In the genomic region with DNA sequence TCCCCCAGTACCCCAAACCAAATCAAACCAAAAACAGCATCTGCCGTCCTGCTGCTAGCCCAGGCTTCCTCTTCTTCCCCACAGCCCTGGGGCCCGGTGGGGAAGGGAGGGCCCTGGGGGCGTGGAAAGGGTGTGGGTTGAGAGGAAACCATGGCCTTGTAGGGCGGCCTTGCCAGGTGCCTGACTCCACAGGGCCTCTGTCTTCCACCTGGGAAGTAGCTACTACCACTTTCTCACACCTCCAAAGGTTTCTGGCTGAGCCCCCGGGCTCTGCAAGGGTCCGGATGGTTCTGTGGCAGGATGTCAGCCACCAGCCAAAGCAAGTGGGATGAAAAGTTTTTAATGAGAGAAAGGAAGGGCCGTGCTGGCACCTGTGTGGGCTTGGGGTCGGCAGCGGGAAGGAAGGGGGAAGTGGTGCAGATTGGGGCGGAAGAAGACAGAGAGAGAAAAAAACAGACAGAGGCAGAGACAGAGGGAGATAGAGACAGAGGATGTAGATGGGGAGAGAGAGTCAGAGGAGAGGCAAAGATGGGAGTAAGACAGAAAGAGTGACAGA, we compare ENCODE assay signal across 9 cellular contexts. TPM values are rescaled to one million over a fixed set of nuclear protein-coding genes. Genes with fewer than 3 reads are reported as not detected.
A peak's percentile ranks its signal among the peaks of the same experiment; 100 is the strongest.
DNase-seq lines count a peak whose midpoint lies in the region; ATAC-seq and TF ChIP-seq lines count a peak whose summit lies in the region.
"Had no signal": no experiment of that assay in that cellular context is flagged by ENCODE, and none has a peak within 500 bp of the region (broad histone marks: within the 10 kb centered on the region; RNA-seq: fewer than 3 reads in every experiment).

No MANE protein-coding gene starts in this region.

- 6% methylated on average over 10 of the region's 10 CpGs for WGBS in thymus

- CTCF ChIA-PET in activated B cell treated with CpG ODN at 0.5 μM for 24 hours (lab: Charles Lee) = interaction anchor here (0.6 to 1.5 kb wide), 2 partner anchors 68 to 76 kb away, joined by 4 read pairs; no protein-coding TSS in a partner anchor

- peaks cover 42% of the 10 kb centered on the region for H3K4me1 Mint-ChIP-seq in activated B cell treated with CpG ODN at 0.5 μM for 24 hours

- peak overlapping the region; percentile 68 for H3K27ac ChIP-seq in thymus (ENCODE audit: low read depth)

- H3K4me3 Mint-ChIP-seq in activated B cell treated with CpG ODN at 0.5 μM for 24 hours = peak overlapping the region; percentile 70

- peaks cover 4% of the 10 kb centered on the region for H3K36me3 ChIP-seq in thymus (ENCODE audit: control insufficient read depth, insufficient read depth)

- peak overlapping the region; percentile 89 for H3K27ac Mint-ChIP-seq in activated B cell treated with CpG ODN at 0.5 μM for 24 hours

- POLR2A ChIA-PET in activated B cell treated with CpG ODN at 0.5 μM for 24 hours (lab: Charles Lee) = interaction anchor here (1.3 kb wide), 2 partner anchors 67 to 96 kb away, joined by 3 to 4 read pairs; partner anchors contain the start of genes HPS4 and TFIP11

- TF ChIP-seq CTCF in GM12865 (IDR thresholded peaks at IDR 0.05; ENCODE audit: insufficient read depth, low read depth, low read length, missing control alignments) (no peak), activated B cell treated with CpG ODN at 0.5 μM for 24 hours (IDR thresholded peaks at IDR 0.05) (no peak)

- H3K4me3 ChIP-seq in GM12865 (ENCODE audit: low read depth, low read length) (peak overlapping the region; percentile 27), thymus (ENCODE audit: low read length) (no peak overlapping the region)

- no peaks in the 10 kb centered on the region for H3K27me3 Mint-ChIP-seq in activated B cell treated with CpG ODN at 0.5 μM for 24 hours

- peaks cover 14% of the 10 kb centered on the region for H3K4me1 ChIP-seq in thymus (ENCODE audit: control insufficient read depth, insufficient read depth, low read length)

- no peaks in the 10 kb centered on the region for H3K9me3 ChIP-seq in thymus (ENCODE audit: control insufficient read depth)

- ATAC-seq in HG03025 (IDR thresholded peaks at IDR 0.05; ENCODE audit: low FRiP score, unreplicated experiment) = peak; percentile 53
- ATAC-seq in activated B cell treated with CpG ODN at 0.5 μM for 24 hours (ENCODE audit: low read depth) = peak; percentile 91
- ATAC-seq in HG02938 (IDR thresholded peaks at IDR 0.05; ENCODE audit: unreplicated experiment) = no peak

- no peaks in the 10 kb centered on the region for H3K9me3 Mint-ChIP-seq in activated B cell treated with CpG ODN at 0.5 μM for 24 hours

- no peak for TF ChIP-seq POLR2A in erythroblast (IDR thresholded peaks at IDR 0.05; ENCODE audit: low read length)

- no peaks in the 10 kb centered on the region for H3K27me3 ChIP-seq in thymus (ENCODE audit: control insufficient read depth, insufficient read depth)

- DNase-seq in GM12865 (ENCODE audit: low read depth) = peak; percentile 73
- peak; percentile 56 for DNase-seq in activated B cell treated with CpG ODN at 0.5 μM for 24 hours
- DNase-seq in erythroblast (lab: John Stamatoyannopoulos, UW) = peak; percentile 16 to 36
- DNase-seq in NCI-H2227 treated with DMSO at 0.1 percent for 48 hours (lab: John Stamatoyannopoulos, UW) = no peak
- DNase-seq in HCEC 1CT = no peak

- intact Hi-C loops in activated B cell treated with CpG ODN at 0.5 μM for 24 hours (cut with micrococcal nuclease) = loop anchor here (1.0 kb wide), 1 partner anchor 11 kb away; the partner anchor contains the start of gene TPST2

- peaks cover 1% of the 10 kb centered on the region for H3K36me3 Mint-ChIP-seq in activated B cell treated with CpG ODN at 0.5 μM for 24 hours (ENCODE audit: low read depth)

RNA-seq across cellular contexts. Expression of gene TPST2, which starts 10.5 kb away (rescaled TPM):
- 10.4 and 11.0 TPM in 2 replicates for total RNA-seq in activated B cell treated with CpG ODN at 0.5 μM for 24 hours
- 20.3 TPM for polyA plus RNA-seq in thymus

RNA-seq across cellular contexts. Expression of gene CRYBB1, which starts 38.4 kb away (rescaled TPM):
- total RNA-seq in activated B cell treated with CpG ODN at 0.5 μM for 24 hours = not detected in 2 replicates
- polyA plus RNA-seq in thymus = 1.7 TPM
- total RNA-seq: astrocyte had no signal

RNA-seq across cellular contexts. Expression of gene CRYBA4, which starts 42.4 kb away (rescaled TPM):
- total RNA-seq in activated B cell treated with CpG ODN at 0.5 μM for 24 hours = not detected in 2 replicates
- polyA plus RNA-seq in thymus = 1.6 TPM

Comparison
In these comparisons a context has a peak if more than half of its experiments do, and no peak if none do; other contexts are left out.
1. DNase-seq: peak in GM12865 (single experiment), activated B cell treated with CpG ODN at 0.5 μM for 24 hours (single experiment) and erythroblast (2 of 2); none in NCI-H2227 treated with DMSO at 0.1 percent for 48 hours (single experiment) and HCEC 1CT (single experiment).